In the genomic region with DNA sequence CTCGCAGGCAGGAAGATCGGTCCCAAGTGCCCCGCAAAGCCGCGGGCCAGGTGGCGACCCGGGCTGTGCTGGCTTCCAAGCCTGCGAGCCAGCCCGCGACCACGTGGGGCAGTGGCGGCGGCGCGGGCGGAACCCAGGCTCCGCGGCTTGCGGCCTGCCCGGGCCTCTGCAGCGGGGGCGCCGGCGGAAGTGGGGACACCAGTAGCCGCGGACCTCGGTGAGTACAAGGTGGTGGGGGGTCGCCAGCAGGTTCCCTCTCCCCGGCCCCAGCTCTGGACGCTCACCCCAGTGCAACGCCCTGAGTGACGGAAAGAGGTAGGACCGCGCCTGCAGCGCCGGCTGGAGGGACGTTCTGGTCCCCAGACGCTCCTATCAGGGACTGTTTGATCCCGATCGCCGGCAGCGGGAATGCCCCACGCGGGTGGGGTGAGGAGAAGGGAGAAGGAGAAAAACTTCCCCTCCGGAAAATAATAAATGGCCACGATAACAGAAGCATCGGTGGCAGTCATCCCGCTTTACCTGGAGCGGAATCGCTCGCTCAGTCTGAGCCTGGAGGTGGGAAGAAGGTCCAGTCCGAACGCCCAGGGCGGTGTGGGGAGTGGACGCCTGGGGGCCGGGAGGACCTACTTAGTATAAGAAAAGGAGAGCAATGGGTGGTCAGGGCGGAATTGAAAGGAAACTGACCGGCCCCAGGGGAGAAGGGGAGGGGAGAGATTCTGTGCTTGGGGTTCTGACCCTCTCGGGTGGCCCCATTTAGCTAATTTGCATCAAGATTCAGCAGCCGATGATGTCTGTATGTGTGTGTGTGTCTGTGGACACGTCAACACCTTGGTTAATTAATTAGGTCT, we compare ENCODE assay signal across 1 cellular context.
TF ChIP-seq lines count a peak whose summit lies in the region.

A gene with protein sequence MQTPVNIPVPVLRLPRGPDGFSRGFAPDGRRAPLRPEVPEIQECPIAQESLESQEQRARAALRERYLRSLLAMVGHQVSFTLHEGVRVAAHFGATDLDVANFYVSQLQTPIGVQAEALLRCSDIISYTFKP (plus strand): TSS at position 198 of the 848 bp plus-strand sequence. CDS start 10,855 bp downstream, outside the sequence.

TF ChIP-seq in HepG2, 621 proteins besides CTCF, POLR2A, EP300 and RAD21 (continued from another document and continues in another):
- TF ChIP-seq, protein P1, sequence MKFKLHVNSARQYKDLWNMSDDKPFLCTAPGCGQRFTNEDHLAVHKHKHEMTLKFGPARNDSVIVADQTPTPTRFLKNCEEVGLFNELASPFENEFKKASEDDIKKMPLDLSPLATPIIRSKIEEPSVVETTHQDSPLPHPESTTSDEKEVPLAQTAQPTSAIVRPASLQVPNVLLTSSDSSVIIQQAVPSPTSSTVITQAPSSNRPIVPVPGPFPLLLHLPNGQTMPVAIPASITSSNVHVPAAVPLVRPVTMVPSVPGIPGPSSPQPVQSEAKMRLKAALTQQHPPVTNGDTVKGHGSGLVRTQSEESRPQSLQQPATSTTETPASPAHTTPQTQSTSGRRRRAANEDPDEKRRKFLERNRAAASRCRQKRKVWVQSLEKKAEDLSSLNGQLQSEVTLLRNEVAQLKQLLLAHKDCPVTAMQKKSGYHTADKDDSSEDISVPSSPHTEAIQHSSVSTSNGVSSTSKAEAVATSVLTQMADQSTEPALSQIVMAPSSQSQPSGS (CRISPR knock-in tag; IDR thresholded peaks at IDR 0.05) = 0 out of 2 replicates have a peak, but pooled peaks have one; percentile 62
- TF ChIP-seq ONECUT2 (CRISPR knock-in tag; IDR thresholded peaks at IDR 0.05) = no peak
- TF ChIP-seq SOX6 (IDR thresholded peaks at IDR 0.05) = no peak
- no peak for TF ChIP-seq SOX6 (CRISPR knock-in tag; IDR thresholded peaks at IDR 0.05)
- TF ChIP-seq, protein P2, sequence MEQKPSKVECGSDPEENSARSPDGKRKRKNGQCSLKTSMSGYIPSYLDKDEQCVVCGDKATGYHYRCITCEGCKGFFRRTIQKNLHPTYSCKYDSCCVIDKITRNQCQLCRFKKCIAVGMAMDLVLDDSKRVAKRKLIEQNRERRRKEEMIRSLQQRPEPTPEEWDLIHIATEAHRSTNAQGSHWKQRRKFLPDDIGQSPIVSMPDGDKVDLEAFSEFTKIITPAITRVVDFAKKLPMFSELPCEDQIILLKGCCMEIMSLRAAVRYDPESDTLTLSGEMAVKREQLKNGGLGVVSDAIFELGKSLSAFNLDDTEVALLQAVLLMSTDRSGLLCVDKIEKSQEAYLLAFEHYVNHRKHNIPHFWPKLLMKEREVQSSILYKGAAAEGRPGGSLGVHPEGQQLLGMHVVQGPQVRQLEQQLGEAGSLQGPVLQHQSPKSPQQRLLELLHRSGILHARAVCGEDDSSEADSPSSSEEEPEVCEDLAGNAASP (CRISPR knock-in tag; IDR thresholded peaks at IDR 0.05; ENCODE audit: borderline replicate concordance) = peak; percentile 81
- no peak for TF ChIP-seq RAD51 (IDR thresholded peaks at IDR 0.05; ENCODE audit: borderline replicate concordance)
- no peak; the same call in 1 of the 2 replicates for TF ChIP-seq ZNF354B (CRISPR knock-in tag; IDR thresholded peaks at IDR 0.05)
- TF ChIP-seq, protein P3, sequence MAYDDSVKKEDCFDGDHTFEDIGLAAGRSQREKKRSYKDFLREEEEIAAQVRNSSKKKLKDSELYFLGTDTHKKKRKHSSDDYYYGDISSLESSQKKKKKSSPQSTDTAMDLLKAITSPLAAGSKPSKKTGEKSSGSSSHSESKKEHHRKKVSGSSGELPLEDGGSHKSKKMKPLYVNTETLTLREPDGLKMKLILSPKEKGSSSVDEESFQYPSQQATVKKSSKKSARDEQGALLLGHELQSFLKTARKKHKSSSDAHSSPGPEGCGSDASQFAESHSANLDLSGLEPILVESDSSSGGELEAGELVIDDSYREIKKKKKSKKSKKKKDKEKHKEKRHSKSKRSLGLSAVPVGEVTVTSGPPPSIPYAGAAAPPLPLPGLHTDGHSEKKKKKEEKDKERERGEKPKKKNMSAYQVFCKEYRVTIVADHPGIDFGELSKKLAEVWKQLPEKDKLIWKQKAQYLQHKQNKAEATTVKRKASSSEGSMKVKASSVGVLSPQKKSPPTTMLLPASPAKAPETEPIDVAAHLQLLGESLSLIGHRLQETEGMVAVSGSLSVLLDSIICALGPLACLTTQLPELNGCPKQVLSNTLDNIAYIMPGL (CRISPR knock-in tag; IDR thresholded peaks at IDR 0.05; ENCODE audit: borderline replicate concordance in 1 of 2, low read depth in 1 of 2) = peak; percentile 89 to 94; a peak in 3 of 4 replicates
- TF ChIP-seq ZNF878 (CRISPR knock-in tag; IDR thresholded peaks at IDR 0.05) = no peak; the same call in 1 of the 2 replicates
- TF ChIP-seq ZNF256 (CRISPR knock-in tag; conservative IDR thresholded peaks at IDR 0.05) = no peak
- TF ChIP-seq ZIK1 (CRISPR knock-in tag; IDR thresholded peaks at IDR 0.05; ENCODE audit: borderline replicate concordance, low read depth) = peak; percentile 93
- TF ChIP-seq, protein P4, sequence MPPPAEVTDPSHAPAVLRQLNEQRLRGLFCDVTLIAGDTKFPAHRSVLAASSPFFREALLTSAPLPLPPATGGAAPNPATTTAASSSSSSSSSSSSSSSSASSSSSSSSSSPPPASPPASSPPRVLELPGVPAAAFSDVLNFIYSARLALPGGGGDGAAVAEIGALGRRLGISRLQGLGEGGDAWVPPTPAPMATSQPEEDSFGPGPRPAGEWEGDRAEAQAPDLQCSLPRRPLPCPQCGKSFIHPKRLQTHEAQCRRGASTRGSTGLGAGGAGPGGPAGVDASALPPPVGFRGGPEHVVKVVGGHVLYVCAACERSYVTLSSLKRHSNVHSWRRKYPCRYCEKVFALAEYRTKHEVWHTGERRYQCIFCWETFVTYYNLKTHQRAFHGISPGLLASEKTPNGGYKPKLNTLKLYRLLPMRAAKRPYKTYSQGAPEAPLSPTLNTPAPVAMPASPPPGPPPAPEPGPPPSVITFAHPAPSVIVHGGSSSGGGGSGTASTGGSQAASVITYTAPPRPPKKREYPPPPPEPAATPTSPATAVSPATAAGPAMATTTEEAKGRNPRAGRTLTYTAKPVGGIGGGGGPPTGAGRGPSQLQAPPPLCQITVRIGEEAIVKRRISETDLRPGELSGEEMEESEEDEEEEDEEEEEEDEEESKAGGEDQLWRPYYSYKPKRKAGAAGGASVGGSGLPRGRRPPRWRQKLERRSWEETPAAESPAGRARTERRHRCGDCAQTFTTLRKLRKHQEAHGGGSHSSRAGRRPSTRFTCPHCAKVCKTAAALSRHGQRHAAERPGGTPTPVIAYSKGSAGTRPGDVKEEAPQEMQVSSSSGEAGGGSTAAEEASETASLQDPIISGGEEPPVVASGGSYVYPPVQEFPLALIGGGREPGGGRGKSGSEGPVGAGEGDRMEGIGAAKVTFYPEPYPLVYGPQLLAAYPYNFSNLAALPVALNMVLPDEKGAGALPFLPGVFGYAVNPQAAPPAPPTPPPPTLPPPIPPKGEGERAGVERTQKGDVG (CRISPR knock-in tag; IDR thresholded peaks at IDR 0.05; ENCODE audit: borderline replicate concordance) = peak; percentile 42; the same call in 1 of the 2 replicates
- TF ChIP-seq, protein P5, sequence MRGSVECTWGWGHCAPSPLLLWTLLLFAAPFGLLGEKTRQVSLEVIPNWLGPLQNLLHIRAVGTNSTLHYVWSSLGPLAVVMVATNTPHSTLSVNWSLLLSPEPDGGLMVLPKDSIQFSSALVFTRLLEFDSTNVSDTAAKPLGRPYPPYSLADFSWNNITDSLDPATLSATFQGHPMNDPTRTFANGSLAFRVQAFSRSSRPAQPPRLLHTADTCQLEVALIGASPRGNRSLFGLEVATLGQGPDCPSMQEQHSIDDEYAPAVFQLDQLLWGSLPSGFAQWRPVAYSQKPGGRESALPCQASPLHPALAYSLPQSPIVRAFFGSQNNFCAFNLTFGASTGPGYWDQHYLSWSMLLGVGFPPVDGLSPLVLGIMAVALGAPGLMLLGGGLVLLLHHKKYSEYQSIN (CRISPR knock-in tag; IDR thresholded peaks at IDR 0.05; ENCODE audit: borderline replicate concordance) = no peak
- TF ChIP-seq, protein P6, sequence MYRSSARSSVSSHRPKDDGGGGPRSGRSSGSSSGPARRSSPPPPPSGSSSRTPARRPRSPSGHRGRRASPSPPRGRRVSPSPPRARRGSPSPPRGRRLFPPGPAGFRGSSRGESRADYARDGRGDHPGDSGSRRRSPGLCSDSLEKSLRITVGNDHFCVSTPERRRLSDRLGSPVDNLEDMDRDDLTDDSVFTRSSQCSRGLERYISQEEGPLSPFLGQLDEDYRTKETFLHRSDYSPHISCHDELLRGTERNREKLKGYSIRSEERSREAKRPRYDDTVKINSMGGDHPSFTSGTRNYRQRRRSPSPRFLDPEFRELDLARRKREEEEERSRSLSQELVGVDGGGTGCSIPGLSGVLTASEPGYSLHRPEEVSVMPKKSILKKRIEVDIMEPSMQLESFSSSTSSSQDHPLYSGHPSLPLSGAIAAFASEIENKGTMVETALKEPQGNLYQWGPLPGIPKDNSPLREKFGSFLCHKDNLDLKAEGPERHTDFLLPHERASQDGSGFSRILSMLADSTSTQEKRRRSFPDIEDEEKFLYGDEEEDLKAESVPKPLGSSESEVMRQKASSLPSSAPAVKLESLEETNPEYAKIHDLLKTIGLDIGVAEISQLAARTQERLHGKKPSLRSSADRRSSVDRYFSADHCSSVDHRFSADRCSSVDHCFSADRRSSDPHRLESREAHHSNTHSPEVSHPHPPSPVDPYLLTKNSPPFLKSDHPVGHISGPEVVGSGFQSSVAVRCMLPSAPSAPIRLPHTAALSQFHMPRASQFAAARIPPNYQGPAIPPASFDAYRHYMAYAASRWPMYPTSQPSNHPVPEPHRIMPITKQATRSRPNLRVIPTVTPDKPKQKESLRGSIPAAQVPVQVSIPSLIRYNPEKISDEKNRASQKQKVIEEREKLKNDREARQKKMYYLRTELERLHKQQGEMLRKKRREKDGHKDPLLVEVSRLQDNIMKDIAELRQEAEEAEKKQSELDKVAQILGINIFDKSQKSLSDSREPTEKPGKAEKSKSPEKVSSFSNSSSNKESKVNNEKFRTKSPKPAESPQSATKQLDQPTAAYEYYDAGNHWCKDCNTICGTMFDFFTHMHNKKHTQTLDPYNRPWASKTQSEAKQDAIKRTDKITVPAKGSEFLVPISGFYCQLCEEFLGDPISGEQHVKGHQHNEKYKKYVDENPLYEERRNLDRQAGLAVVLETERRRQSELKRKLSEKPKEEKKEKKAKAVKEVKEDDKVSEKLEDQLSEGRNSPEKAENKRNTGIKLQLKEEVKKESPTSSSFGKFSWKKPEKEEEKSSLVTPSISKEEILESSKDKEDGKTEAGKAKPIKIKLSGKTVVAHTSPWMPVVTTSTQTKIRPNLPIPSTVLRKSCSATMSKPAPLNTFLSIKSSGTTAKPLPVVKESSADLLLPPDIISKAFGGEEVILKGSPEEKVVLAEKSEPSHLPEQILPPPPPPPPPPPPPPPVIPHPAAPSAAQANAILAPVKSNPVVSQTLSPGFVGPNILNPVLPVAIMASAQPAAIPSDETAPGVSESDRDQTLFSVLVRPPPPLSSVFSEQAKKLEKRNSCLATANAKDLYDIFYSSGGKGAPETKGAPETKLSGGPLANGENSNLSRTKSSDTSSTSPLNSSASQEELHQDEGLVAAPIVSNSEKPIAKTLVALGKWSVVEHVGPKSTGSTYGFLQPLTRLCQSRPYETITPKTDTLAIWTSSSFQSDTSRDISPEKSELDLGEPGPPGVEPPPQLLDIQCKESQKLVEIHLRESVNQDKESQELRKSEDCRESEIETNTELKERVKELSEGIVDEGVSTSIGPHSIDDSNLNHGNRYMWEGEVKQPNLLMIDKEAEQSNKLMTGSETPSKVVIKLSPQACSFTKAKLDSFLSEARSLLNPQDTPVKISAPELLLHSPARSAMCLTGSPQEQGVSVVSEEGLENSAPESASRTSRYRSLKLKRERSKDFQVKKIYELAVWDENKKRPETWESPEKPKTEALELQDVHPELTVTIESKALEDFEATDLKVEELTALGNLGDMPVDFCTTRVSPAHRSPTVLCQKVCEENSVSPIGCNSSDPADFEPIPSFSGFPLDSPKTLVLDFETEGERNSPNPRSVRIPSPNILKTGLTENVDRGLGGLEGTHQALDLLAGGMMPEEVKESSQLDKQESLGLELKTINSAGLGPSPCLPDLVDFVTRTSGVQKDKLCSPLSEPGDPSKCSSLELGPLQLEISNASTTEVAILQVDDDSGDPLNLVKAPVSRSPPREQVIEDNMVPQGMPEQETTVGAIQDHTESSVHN (CRISPR knock-in tag; IDR thresholded peaks at IDR 0.05) = no peak
- TF ChIP-seq, protein P7, sequence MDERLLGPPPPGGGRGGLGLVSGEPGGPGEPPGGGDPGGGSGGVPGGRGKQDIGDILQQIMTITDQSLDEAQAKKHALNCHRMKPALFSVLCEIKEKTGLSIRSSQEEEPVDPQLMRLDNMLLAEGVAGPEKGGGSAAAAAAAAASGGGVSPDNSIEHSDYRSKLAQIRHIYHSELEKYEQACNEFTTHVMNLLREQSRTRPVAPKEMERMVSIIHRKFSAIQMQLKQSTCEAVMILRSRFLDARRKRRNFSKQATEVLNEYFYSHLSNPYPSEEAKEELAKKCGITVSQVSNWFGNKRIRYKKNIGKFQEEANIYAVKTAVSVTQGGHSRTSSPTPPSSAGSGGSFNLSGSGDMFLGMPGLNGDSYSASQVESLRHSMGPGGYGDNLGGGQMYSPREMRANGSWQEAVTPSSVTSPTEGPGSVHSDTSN (CRISPR knock-in tag; IDR thresholded peaks at IDR 0.05) = no peak
- TF ChIP-seq, protein P8, sequence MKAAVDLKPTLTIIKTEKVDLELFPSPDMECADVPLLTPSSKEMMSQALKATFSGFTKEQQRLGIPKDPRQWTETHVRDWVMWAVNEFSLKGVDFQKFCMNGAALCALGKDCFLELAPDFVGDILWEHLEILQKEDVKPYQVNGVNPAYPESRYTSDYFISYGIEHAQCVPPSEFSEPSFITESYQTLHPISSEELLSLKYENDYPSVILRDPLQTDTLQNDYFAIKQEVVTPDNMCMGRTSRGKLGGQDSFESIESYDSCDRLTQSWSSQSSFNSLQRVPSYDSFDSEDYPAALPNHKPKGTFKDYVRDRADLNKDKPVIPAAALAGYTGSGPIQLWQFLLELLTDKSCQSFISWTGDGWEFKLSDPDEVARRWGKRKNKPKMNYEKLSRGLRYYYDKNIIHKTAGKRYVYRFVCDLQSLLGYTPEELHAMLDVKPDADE (CRISPR knock-in tag; IDR thresholded peaks at IDR 0.05) = 0 out of 2 replicates have a peak, but pooled peaks have one; percentile 76
- no peak for TF ChIP-seq ZNF468 (CRISPR knock-in tag; IDR thresholded peaks at IDR 0.05)
- TF ChIP-seq, protein P9, sequence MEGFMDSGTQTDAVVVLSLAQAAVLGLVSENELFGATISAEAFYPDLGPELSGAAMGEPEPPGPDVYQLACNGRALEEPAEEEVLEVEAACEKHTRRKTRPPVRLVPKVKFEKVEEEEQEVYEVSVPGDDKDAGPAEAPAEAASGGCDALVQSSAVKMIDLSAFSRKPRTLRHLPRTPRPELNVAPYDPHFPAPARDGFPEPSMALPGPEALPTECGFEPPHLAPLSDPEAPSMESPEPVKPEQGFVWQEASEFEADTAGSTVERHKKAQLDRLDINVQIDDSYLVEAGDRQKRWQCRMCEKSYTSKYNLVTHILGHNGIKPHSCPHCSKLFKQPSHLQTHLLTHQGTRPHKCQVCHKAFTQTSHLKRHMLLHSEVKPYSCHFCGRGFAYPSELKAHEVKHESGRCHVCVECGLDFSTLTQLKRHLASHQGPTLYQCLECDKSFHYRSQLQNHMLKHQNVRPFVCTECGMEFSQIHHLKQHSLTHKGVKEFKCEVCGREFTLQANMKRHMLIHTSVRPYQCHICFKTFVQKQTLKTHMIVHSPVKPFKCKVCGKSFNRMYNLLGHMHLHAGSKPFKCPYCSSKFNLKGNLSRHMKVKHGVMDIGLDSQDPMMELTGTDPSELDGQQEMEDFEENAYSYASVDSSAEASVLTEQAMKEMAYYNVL (CRISPR knock-in tag; IDR thresholded peaks at IDR 0.05; ENCODE audit: borderline replicate concordance) = no peak; the same call in 1 of the 2 replicates
- TF ChIP-seq ARHGAP35 (CRISPR knock-in tag; IDR thresholded peaks at IDR 0.05; ENCODE audit: borderline replicate concordance) = peak; percentile 67; the same call in 1 of the 2 replicates
